ENCODE assay signal across 8 cellular contexts in genomic region chr7:155456772-155457543, GRCh38. TPM values are rescaled to one million over a fixed set of nuclear protein-coding genes. Genes with fewer than 3 reads are reported as not detected.
DNase-seq lines count a peak whose midpoint lies in the region; ATAC-seq and TF ChIP-seq lines count a peak whose summit lies in the region.

No MANE protein-coding gene starts in this region.

- H3K4me3 Mint-ChIP-seq in IgD-negative memory B cell (peak overlapping the region; percentile 44 to 79 (median 64)), neural crest cell (peak overlapping the region; percentile 91)

- H3K9me3 Mint-ChIP-seq in IgD-negative memory B cell (peaks cover 0 to 4% (median 0%) of the 10 kb centered on the region in 3 donors), neural crest cell (no peaks in the 10 kb centered on the region)

- intact Hi-C loops in vagina (cut with DNase I) = no loop called here

- no peaks in the 10 kb centered on the region for H3K36me3 ChIP-seq in vagina

- no peaks in the 10 kb centered on the region for H3K4me1 ChIP-seq in foreskin keratinocyte
- H3K4me1 ChIP-seq in vagina = peaks cover 47% of the 10 kb centered on the region

- ATAC-seq in foreskin keratinocyte = peak; percentile 41
- ATAC-seq in HG02623 (IDR thresholded peaks at IDR 0.05; ENCODE audit: unreplicated experiment) = no peak

- H3K36me3 Mint-ChIP-seq in IgD-negative memory B cell = peaks cover 1% of the 10 kb centered on the region
- peaks cover 2% of the 10 kb centered on the region for H3K36me3 Mint-ChIP-seq in neural crest cell (ENCODE audit: low read depth)

- peak overlapping the region; percentile 34 to 43 for H3K4me3 ChIP-seq in vagina

- H3K27ac ChIP-seq in foreskin keratinocyte (no peak overlapping the region), vagina (no peak overlapping the region)

- peak; percentile 87 for DNase-seq in D341Med (ENCODE audit: low spot score)
- DNase-seq in activated CD8-positive, alpha-beta memory T cell treated with anti-CD3 and anti-CD28 coated beads, Interleukin-2, amount 50 U/mL, for 48 hours = peak; percentile 64
- DNase-seq in foreskin keratinocyte = no peak
- peak; percentile 68 for DNase-seq in neural crest cell (ENCODE audit: low read depth, low spot score)
- DNase-seq in vagina (ENCODE audit: extremely low spot score in 2 of 2) = no peak
- DNase-seq in T-helper 9 cell = no peak

- H3K4me1 Mint-ChIP-seq in IgD-negative memory B cell = peaks cover 0 to 2% (median under 1%) of the 10 kb centered on the region in 3 donors
- H3K4me1 Mint-ChIP-seq in neural crest cell = peaks cover 23% of the 10 kb centered on the region

- H3K27me3 Mint-ChIP-seq in IgD-negative memory B cell (peaks cover 55% of the 10 kb centered on the region), neural crest cell (ENCODE audit: low read depth) (peaks cover 92% of the 10 kb centered on the region)

- H3K9me3 ChIP-seq in vagina = no peaks in the 10 kb centered on the region

- H3K27me3 ChIP-seq in foreskin keratinocyte (peaks cover 96% of the 10 kb centered on the region), vagina (peaks cover 20% of the 10 kb centered on the region)

- no peak for TF ChIP-seq CTCF in foreskin keratinocyte (conservative IDR thresholded peaks at IDR 0.05)
- no peak for TF ChIP-seq CTCF in neural crest cell (conservative IDR thresholded peaks at IDR 0.05)
- TF ChIP-seq CTCF in vagina (IDR thresholded peaks at IDR 0.05) = no peak

- peak overlapping the region; percentile 39 to 90 (median 86) for H3K27ac Mint-ChIP-seq in IgD-negative memory B cell
- no peak overlapping the region for H3K27ac Mint-ChIP-seq in neural crest cell (ENCODE audit: unreplicated experiment)

- TF ChIP-seq POLR2A in vagina (IDR thresholded peaks at IDR 0.05) = no peak

RNA-seq across cellular contexts. Expression of gene EN2, which starts 1.0 kb away (rescaled TPM):
- not detected for polyA plus RNA-seq in IgD-negative memory B cell
- total RNA-seq in foreskin keratinocyte = not detected in 2 replicates
- not detected in 2 replicates for polyA plus RNA-seq in foreskin keratinocyte
- 7.2 and 8.2 TPM in 2 replicates for total RNA-seq in neural crest cell
- 0.98 TPM for total RNA-seq in vagina

Comparison
In these comparisons a context has a peak if more than half of its experiments do, and no peak if none do; other contexts are left out.
1. DNase-seq: peak in D341Med (single experiment), activated CD8-positive, alpha-beta memory T cell treated with anti-CD3 and anti-CD28 coated beads, Interleukin-2, amount 50 U/mL, for 48 hours (single experiment) and neural crest cell (single experiment); none in foreskin keratinocyte (0 of 2), vagina (0 of 2) and T-helper 9 cell (single experiment).